Comparison of ENCODE assay signal across 15 cellular contexts in the genomic region with DNA sequence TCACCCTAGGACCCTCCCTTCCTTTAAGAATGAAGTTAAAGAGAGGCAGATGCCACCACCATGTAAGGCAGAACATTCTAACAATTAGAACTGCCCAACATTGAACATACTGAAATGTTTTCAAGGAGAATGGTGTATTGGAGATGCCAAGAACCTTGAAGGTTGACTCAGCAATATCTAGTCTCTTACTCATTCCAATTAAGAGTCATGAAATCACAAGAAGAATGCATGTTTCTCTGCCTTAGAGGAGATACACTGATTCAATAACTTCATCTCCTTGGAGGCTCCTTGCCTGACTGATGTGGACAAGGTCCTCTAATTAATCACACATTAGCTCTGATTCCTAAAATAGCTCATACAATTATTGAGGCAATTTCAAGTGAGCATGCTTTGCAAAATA.
DNase-seq lines count a peak whose midpoint lies in the region; ATAC-seq and TF ChIP-seq lines count a peak whose summit lies in the region.
"Had no signal": no experiment of that assay in that cellular context is flagged by ENCODE, and none has a peak within 500 bp of the region (broad histone marks: within the 10 kb centered on the region; RNA-seq: fewer than 3 reads in every experiment).

No MANE protein-coding gene starts in this region.

- no peak overlapping the region for H2AFZ ChIP-seq in mammary epithelial cell (ENCODE audit: low read depth, low read length)

- H3K4me3 Mint-ChIP-seq in MCF 10A (ENCODE audit: unreplicated experiment) (no peak overlapping the region), HFFc6 (peak overlapping the region; percentile 6)
- H3K4me3 Mint-ChIP-seq: H9 had no signal

- H3K9me3 Mint-ChIP-seq in MCF 10A (ENCODE audit: unreplicated experiment) (peaks cover 9% of the 10 kb centered on the region), HFFc6 (peaks cover 17% of the 10 kb centered on the region)
- H3K9me3 Mint-ChIP-seq: H9 had no signal

- H3K27ac ChIP-seq in mammary epithelial cell (ENCODE audit: insufficient read depth, low read depth, low read length) (no peak overlapping the region), dorsolateral prefrontal cortex (no peak overlapping the region)
- H3K27ac ChIP-seq: BLaER1 treated with 17β-estradiol and CSF1 and Interleukin-3, amounts not matched to agents 10 nM and 100 nM; HL-60 had no signal

- peaks cover 3% of the 10 kb centered on the region for H3K79me2 ChIP-seq in mammary epithelial cell (ENCODE audit: insufficient read depth, low read length)

- no peak overlapping the region for H3K4me2 ChIP-seq in mammary epithelial cell (ENCODE audit: insufficient read depth, low read depth, low read length)
- H3K4me2 ChIP-seq: BLaER1 treated with 17β-estradiol and CSF1 and Interleukin-3, amounts not matched to agents 10 nM and 100 nM had no signal

- no peaks in the 10 kb centered on the region for H3K36me3 ChIP-seq in mammary epithelial cell (ENCODE audit: insufficient read depth, low read length)
- H3K36me3 ChIP-seq: BLaER1 treated with 17β-estradiol and CSF1 and Interleukin-3, amounts not matched to agents 10 nM and 100 nM had no signal

- no peaks in the 10 kb centered on the region for H3K27me3 Mint-ChIP-seq in MCF 10A (ENCODE audit: insufficient read depth, unreplicated experiment)
- H3K27me3 Mint-ChIP-seq in HFFc6 (ENCODE audit: insufficient read depth): no peaks in the 10 kb centered on the region

- in situ Hi-C loops in mammary epithelial cell (cut with MboI; ENCODE audit: low sequenced_read_pairs in 2 of 2): no loop called here

- H3K36me3 Mint-ChIP-seq in MCF 10A (ENCODE audit: insufficient read depth, unreplicated experiment) (no peaks in the 10 kb centered on the region), HFFc6 (ENCODE audit: low read depth) (peaks cover 6% of the 10 kb centered on the region)

- ATAC-seq in GM18858 (IDR thresholded peaks at IDR 0.05; ENCODE audit: unreplicated experiment): no peak
- ATAC-seq in GM21619 (IDR thresholded peaks at IDR 0.05; ENCODE audit: unreplicated experiment): no peak
- ATAC-seq: K562, Panc1, Right ventricle myocardium inferior had no signal

- no peak overlapping the region for H3K9ac ChIP-seq in mammary epithelial cell (ENCODE audit: insufficient read depth, low read length)
- H3K9ac ChIP-seq: BLaER1 treated with 17β-estradiol and CSF1 and Interleukin-3, amounts not matched to agents 10 nM and 100 nM had no signal

- no peaks in the 10 kb centered on the region for H3K27me3 ChIP-seq in mammary epithelial cell (ENCODE audit: insufficient read depth, low read length)
- no peaks in the 10 kb centered on the region for H3K27me3 ChIP-seq in dorsolateral prefrontal cortex
- H3K27me3 ChIP-seq: BLaER1 treated with 17β-estradiol and CSF1 and Interleukin-3, amounts not matched to agents 10 nM and 100 nM had no signal

- H3K4me1 Mint-ChIP-seq in MCF 10A (ENCODE audit: insufficient read depth, unreplicated experiment) (no peaks in the 10 kb centered on the region), HFFc6 (ENCODE audit: low read depth) (peaks cover 43% of the 10 kb centered on the region)
- H3K4me1 Mint-ChIP-seq: H9 had no signal

- dilution Hi-C loops in mammary epithelial cell (cut with HindIII; ENCODE audit: low sequenced_read_pairs): no loop called here

- no peak overlapping the region for H3K4me3 ChIP-seq in mammary epithelial cell (replicated peaks in 1 of 3; ENCODE audit: insufficient read depth in 1 of 3, low read depth in 2 of 3, low read length in 3 of 3)
- H3K4me3 ChIP-seq in dorsolateral prefrontal cortex: no peak overlapping the region
- H3K4me3 ChIP-seq: BLaER1 treated with 17β-estradiol and CSF1 and Interleukin-3, amounts not matched to agents 10 nM and 100 nM; K562 had no signal

- peak; percentile 37 for DNase-seq in mammary epithelial cell
- DNase-seq in MCF 10A (ENCODE audit: unreplicated experiment): no peak
- peak; percentile 69 for DNase-seq in HFFc6
- DNase-seq in dedifferentiated amniotic fluid mesenchymal stem cell (ENCODE audit: extremely low spot score): peak; percentile 35
- no peak for DNase-seq in dorsolateral prefrontal cortex
- DNase-seq: H9, MV-4-11, NCI-H82 had no signal

- H3K9me3 ChIP-seq in mammary epithelial cell (replicated peaks; ENCODE audit: insufficient read depth, low read length): no peaks in the 10 kb centered on the region
- H3K9me3 ChIP-seq: BLaER1 treated with 17β-estradiol and CSF1 and Interleukin-3, amounts not matched to agents 10 nM and 100 nM had no signal

- CTCF ChIA-PET in mammary epithelial cell (lab: Charles Lee; ENCODE audit: low non-redundant PET) (no interaction called here), MCF 10A (lab: Yijun Ruan, JAX) (interaction anchor here (0.6 kb wide), 1 partner anchor 376 kb away, joined by 4 read pairs; no protein-coding TSS in a partner anchor)

- TF ChIP-seq CTCF in mammary epithelial cell (conservative IDR thresholded peaks at IDR 0.05 in 1 of 2, IDR thresholded peaks at IDR 0.05 in 1 of 2; ENCODE audit: extremely low read depth in 1 of 2, insufficient read depth in 1 of 2, low read depth in 1 of 2, low read length in 2 of 2) (no peak), MCF 10A (IDR thresholded peaks at IDR 0.05; ENCODE audit: unreplicated experiment) (no peak), HFFc6 (IDR thresholded peaks at IDR 0.05) (no peak), dorsolateral prefrontal cortex (IDR thresholded peaks at IDR 0.05 in 54 of 56, conservative IDR thresholded peaks at IDR 0.05 in 2 of 56; ENCODE audit: low read depth in 1 of 56, partially characterized antibody in 56 of 56) (no peak)

- no TSS peak for BruUV-seq in mammary epithelial cell (replicated peaks; lab: Mats Ljungman, UMichigan)
- no TSS peak for BruUV-seq in MCF 10A (replicated peaks; lab: Mats Ljungman, UMichigan)

- no peaks in the 10 kb centered on the region for H4K20me1 ChIP-seq in mammary epithelial cell (ENCODE audit: insufficient read depth, low read length)
- H4K20me1 ChIP-seq: BLaER1 treated with 17β-estradiol and CSF1 and Interleukin-3, amounts not matched to agents 10 nM and 100 nM had no signal

- intact Hi-C loops in mammary epithelial cell (cut with micrococcal nuclease) (no loop called here), MCF 10A (cut with micrococcal nuclease) (no loop called here), dorsolateral prefrontal cortex (cut with DNase I) (no loop called here)

- POLR2A ChIA-PET in MCF 10A (lab: Yijun Ruan, JAX): no interaction called here

- no peaks in the 10 kb centered on the region for H3K4me1 ChIP-seq in mammary epithelial cell (ENCODE audit: insufficient read depth, low read length)
- H3K4me1 ChIP-seq: BLaER1 treated with 17β-estradiol and CSF1 and Interleukin-3, amounts not matched to agents 10 nM and 100 nM had no signal

- no peak overlapping the region for H3K27ac Mint-ChIP-seq in MCF 10A (ENCODE audit: low read depth, unreplicated experiment)
- H3K27ac Mint-ChIP-seq in HFFc6: peak overlapping the region; percentile 31; the same call in 1 of the 2 replicates
- H3K27ac Mint-ChIP-seq: H9 had no signal

Comparison
In these comparisons a context has a peak if more than half of its experiments do, and no peak if none do; other contexts are left out.
1. DNase-seq: peak in mammary epithelial cell (single experiment), HFFc6 (single experiment) and dedifferentiated amniotic fluid mesenchymal stem cell (single experiment); none in MCF 10A (single experiment) and dorsolateral prefrontal cortex (0 of 10).